ENCODE assay signal across 9 cellular contexts in the genomic region with DNA sequence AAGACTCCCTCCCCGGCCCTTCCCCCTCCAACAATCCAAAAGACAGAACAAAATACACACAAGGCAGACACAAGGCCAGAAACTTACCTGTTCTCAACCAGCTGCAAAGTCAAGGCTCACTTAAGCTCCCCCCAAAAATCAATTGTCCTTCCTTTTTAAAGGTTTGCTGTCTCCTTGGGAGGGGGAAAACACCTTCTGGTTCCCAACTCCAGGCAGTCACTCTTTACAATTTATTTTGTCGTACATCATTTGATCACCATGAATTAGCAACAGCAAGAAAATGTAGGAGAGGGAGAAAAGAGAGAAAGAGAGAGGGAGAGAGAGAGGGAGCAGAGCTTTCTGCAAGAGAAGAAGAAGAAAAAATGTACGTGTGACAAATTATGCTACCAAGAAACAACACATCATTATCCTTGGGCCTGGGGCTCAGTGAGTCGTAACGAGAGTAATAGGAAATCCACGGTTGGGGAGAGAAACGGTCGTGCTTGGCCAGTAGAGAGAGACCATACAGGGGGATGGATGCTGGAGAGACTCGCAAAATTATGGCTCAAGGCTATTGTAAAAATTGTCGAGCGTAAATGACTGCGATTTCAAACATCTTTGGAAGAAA. TPM values are rescaled to one million over a fixed set of nuclear protein-coding genes. Genes with fewer than 3 reads are reported as not detected.
A peak's percentile ranks its signal among the peaks of the same experiment; 100 is the strongest.
DNase-seq lines count a peak whose midpoint lies in the region; ATAC-seq and TF ChIP-seq lines count a peak whose summit lies in the region.
"Had no signal": no experiment of that assay in that cellular context is flagged by ENCODE, and none has a peak within 500 bp of the region (broad histone marks: within the 10 kb centered on the region; RNA-seq: fewer than 3 reads in every experiment).

A gene with protein sequence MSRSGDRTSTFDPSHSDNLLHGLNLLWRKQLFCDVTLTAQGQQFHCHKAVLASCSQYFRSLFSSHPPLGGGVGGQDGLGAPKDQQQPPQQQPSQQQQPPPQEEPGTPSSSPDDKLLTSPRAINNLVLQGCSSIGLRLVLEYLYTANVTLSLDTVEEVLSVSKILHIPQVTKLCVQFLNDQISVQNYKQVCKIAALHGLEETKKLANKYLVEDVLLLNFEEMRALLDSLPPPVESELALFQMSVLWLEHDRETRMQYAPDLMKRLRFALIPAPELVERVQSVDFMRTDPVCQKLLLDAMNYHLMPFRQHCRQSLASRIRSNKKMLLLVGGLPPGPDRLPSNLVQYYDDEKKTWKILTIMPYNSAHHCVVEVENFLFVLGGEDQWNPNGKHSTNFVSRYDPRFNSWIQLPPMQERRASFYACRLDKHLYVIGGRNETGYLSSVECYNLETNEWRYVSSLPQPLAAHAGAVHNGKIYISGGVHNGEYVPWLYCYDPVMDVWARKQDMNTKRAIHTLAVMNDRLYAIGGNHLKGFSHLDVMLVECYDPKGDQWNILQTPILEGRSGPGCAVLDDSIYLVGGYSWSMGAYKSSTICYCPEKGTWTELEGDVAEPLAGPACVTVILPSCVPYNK (minus strand): TSS at position 444 of the 607 bp plus-strand sequence. CDS start 2,432 bp downstream, outside the sequence.

- H3K9me3 ChIP-seq in lower lobe of right lung, result peaks cover 3% of the 10 kb centered on the region
- no peaks in the 10 kb centered on the region for H3K9me3 ChIP-seq in thyroid gland

- H3K36me3 ChIP-seq in lower lobe of right lung (no peaks in the 10 kb centered on the region), thyroid gland (no peaks in the 10 kb centered on the region)

- H3K27ac Mint-ChIP-seq in activated T-cell treated with anti-CD3 and anti-CD28 coated beads, Interleukin-2, amount 50 U/mL, for 24 hours, result no peak within 1 kb of the TSS
- H3K27ac Mint-ChIP-seq in activated T-helper 17 cell treated with anti-CD3 and anti-CD28 coated beads, Interleukin-2, amount 50 U/mL, for 72 hours, result no peak within 1 kb of the TSS
- no peak within 1 kb of the TSS for H3K27ac Mint-ChIP-seq in immature natural killer cell

- H3K27me3 ChIP-seq in lower lobe of right lung (ENCODE audit: low read depth) (peaks cover 31% of the 10 kb centered on the region), thyroid gland (no peaks in the 10 kb centered on the region)

- no peak for TF ChIP-seq CTCF in lower lobe of right lung (IDR thresholded peaks at IDR 0.05)
- no peak for TF ChIP-seq CTCF in thyroid gland (IDR thresholded peaks at IDR 0.05)

- H3K27ac ChIP-seq in lower lobe of right lung (no peak within 1 kb of the TSS), thyroid gland (peak within 1 kb of the TSS; percentile 89 to 96 (median 92))
- H3K27ac ChIP-seq: KMS-11 had no signal

- peak within 1 kb of the TSS; percentile 47 for H3K4me3 ChIP-seq in lower lobe of right lung
- peak within 1 kb of the TSS; percentile 13 to 69 (median 61) for H3K4me3 ChIP-seq in thyroid gland (replicated peaks in 1 of 3)

- peaks cover 44% of the 10 kb centered on the region for H3K27me3 Mint-ChIP-seq in activated T-cell treated with anti-CD3 and anti-CD28 coated beads, Interleukin-2, amount 50 U/mL, for 4 hours (ENCODE audit: low read depth)
- H3K27me3 Mint-ChIP-seq in activated T-cell treated with anti-CD3 and anti-CD28 coated beads, Interleukin-2, amount 50 U/mL, for 24 hours, result peaks cover 64% of the 10 kb centered on the region
- H3K27me3 Mint-ChIP-seq in activated T-helper 17 cell treated with anti-CD3 and anti-CD28 coated beads, Interleukin-2, amount 50 U/mL, for 72 hours, result peaks cover 42% of the 10 kb centered on the region
- peaks cover 5 to 15% (median 14%) of the 10 kb centered on the region in 3 donors for H3K27me3 Mint-ChIP-seq in immature natural killer cell (ENCODE audit: low read depth in 3 of 3)

- DNase-seq in activated T-cell treated with anti-CD3 and anti-CD28 coated beads, Interleukin-2, amount 50 U/mL, for 4 hours, result no peak
- no peak for DNase-seq in activated T-cell treated with anti-CD3 and anti-CD28 coated beads, Interleukin-2, amount 50 U/mL, for 24 hours
- DNase-seq in lower lobe of right lung (no peak), thyroid gland (peak; percentile 57 to 81), DMS114 treated with DMSO at 0.1 percent for 48 hours (lab: John Stamatoyannopoulos, UW; ENCODE audit: unreplicated experiment) (no peak), immature natural killer cell (no peak), SW480 (ENCODE audit: low spot score) (no peak)

- no peak for TF ChIP-seq POLR2A in thyroid gland (IDR thresholded peaks at IDR 0.05)

- peak within 1 kb of the TSS; percentile 33 for H3K4me3 Mint-ChIP-seq in activated T-cell treated with anti-CD3 and anti-CD28 coated beads, Interleukin-2, amount 50 U/mL, for 4 hours
- H3K4me3 Mint-ChIP-seq in activated T-cell treated with anti-CD3 and anti-CD28 coated beads, Interleukin-2, amount 50 U/mL, for 24 hours, result no peak within 1 kb of the TSS
- peak within 1 kb of the TSS; percentile 27 for H3K4me3 Mint-ChIP-seq in activated T-helper 17 cell treated with anti-CD3 and anti-CD28 coated beads, Interleukin-2, amount 50 U/mL, for 72 hours
- H3K4me3 Mint-ChIP-seq in immature natural killer cell, result no peak within 1 kb of the TSS

- no peaks in the 10 kb centered on the region for H3K9me3 Mint-ChIP-seq in activated T-cell treated with anti-CD3 and anti-CD28 coated beads, Interleukin-2, amount 50 U/mL, for 4 hours
- H3K9me3 Mint-ChIP-seq in activated T-cell treated with anti-CD3 and anti-CD28 coated beads, Interleukin-2, amount 50 U/mL, for 24 hours, result no peaks in the 10 kb centered on the region
- H3K9me3 Mint-ChIP-seq in activated T-helper 17 cell treated with anti-CD3 and anti-CD28 coated beads, Interleukin-2, amount 50 U/mL, for 72 hours, result no peaks in the 10 kb centered on the region
- peaks cover 1 to 14% (median 3%) of the 10 kb centered on the region in 6 donors for H3K9me3 Mint-ChIP-seq in immature natural killer cell

- H3K4me1 ChIP-seq in lower lobe of right lung (peaks cover 13% of the 10 kb centered on the region), thyroid gland (peaks cover 32 to 42% of the 10 kb centered on the region in 2 donors)

- no peak for ATAC-seq in activated T-cell treated with anti-CD3 and anti-CD28 coated beads, Interleukin-2, amount 50 U/mL, for 4 hours
- no peak for ATAC-seq in activated T-helper 17 cell treated with anti-CD3 and anti-CD28 coated beads, Interleukin-2, amount 50 U/mL, for 72 hours (replicated peaks)
- ATAC-seq in lower lobe of right lung, result no peak

- WGBS in thyroid gland, 2 donors, result 18 to 20% methylated on average over 12 of the region's 12 CpGs

- H3K4me1 Mint-ChIP-seq in activated T-cell treated with anti-CD3 and anti-CD28 coated beads, Interleukin-2, amount 50 U/mL, for 4 hours (ENCODE audit: low read depth), result peaks cover 14% of the 10 kb centered on the region
- H3K4me1 Mint-ChIP-seq in activated T-cell treated with anti-CD3 and anti-CD28 coated beads, Interleukin-2, amount 50 U/mL, for 24 hours (ENCODE audit: low read depth), result peaks cover 9% of the 10 kb centered on the region
- peaks cover 5% of the 10 kb centered on the region for H3K4me1 Mint-ChIP-seq in activated T-helper 17 cell treated with anti-CD3 and anti-CD28 coated beads, Interleukin-2, amount 50 U/mL, for 72 hours
- H3K4me1 Mint-ChIP-seq in immature natural killer cell, result no peaks in the 10 kb centered on the region

- intact Hi-C loops in lower lobe of right lung (cut with DNase I), result no loop called here
- intact Hi-C loops in thyroid gland (cut with DNase I), result no loop called here

- no peaks in the 10 kb centered on the region for H3K36me3 Mint-ChIP-seq in activated T-cell treated with anti-CD3 and anti-CD28 coated beads, Interleukin-2, amount 50 U/mL, for 4 hours (ENCODE audit: insufficient read depth)
- H3K36me3 Mint-ChIP-seq in activated T-cell treated with anti-CD3 and anti-CD28 coated beads, Interleukin-2, amount 50 U/mL, for 24 hours (ENCODE audit: low read depth), result no peaks in the 10 kb centered on the region
- H3K36me3 Mint-ChIP-seq in activated T-helper 17 cell treated with anti-CD3 and anti-CD28 coated beads, Interleukin-2, amount 50 U/mL, for 72 hours (ENCODE audit: low read depth), result no peaks in the 10 kb centered on the region
- H3K36me3 Mint-ChIP-seq in immature natural killer cell, result peaks cover 0 to 5% (median 0%) of the 10 kb centered on the region in 3 donors

RNA-seq across cellular contexts. Expression of the gene that starts here (rescaled TPM):
- total RNA-seq in activated T-cell treated with anti-CD3 and anti-CD28 coated beads, Interleukin-2, amount 50 U/mL, for 4 hours, result not detected
- not detected for total RNA-seq in activated T-helper 17 cell treated with anti-CD3 and anti-CD28 coated beads, Interleukin-2, amount 50 U/mL, for 72 hours
- total RNA-seq in lower lobe of right lung, result 0.24 TPM
- 10 to 100 TPM; 18.9 to 36.5 (median 29.3) TPM for total RNA-seq in thyroid gland
- under 1 TPM in 1 of 3 donors, not detected in 2; 0.07 TPM for polyA plus RNA-seq in immature natural killer cell

Comparison
In these comparisons a context has a peak if more than half of its experiments do, and no peak if none do; other contexts are left out.
1. RNA of the gene that starts here (total RNA-seq): 18.9 to 36.5 TPM in thyroid gland; 0.24 TPM in lower lobe of right lung (single experiment), not detected in activated T-cell treated with anti-CD3 and anti-CD28 coated beads, Interleukin-2, amount 50 U/mL, for 4 hours and not detected in activated T-helper 17 cell treated with anti-CD3 and anti-CD28 coated beads, Interleukin-2, amount 50 U/mL, for 72 hours; every median in the first group is over 10 times any median in the second.
2. H3K4me3 Mint-ChIP-seq: peak in activated T-cell treated with anti-CD3 and anti-CD28 coated beads, Interleukin-2, amount 50 U/mL, for 4 hours (single experiment) and activated T-helper 17 cell treated with anti-CD3 and anti-CD28 coated beads, Interleukin-2, amount 50 U/mL, for 72 hours (single experiment); none in activated T-cell treated with anti-CD3 and anti-CD28 coated beads, Interleukin-2, amount 50 U/mL, for 24 hours (single experiment) and immature natural killer cell (0 of 5).
3. DNase-seq: peak in thyroid gland (2 of 2); none in activated T-cell treated with anti-CD3 and anti-CD28 coated beads, Interleukin-2, amount 50 U/mL, for 4 hours (single experiment), activated T-cell treated with anti-CD3 and anti-CD28 coated beads, Interleukin-2, amount 50 U/mL, for 24 hours (single experiment), lower lobe of right lung (single experiment), DMS114 treated with DMSO at 0.1 percent for 48 hours (single experiment), immature natural killer cell (0 of 3) and SW480 (single experiment).